ENCODE assay signal across 10 cellular contexts in the genomic region with DNA sequence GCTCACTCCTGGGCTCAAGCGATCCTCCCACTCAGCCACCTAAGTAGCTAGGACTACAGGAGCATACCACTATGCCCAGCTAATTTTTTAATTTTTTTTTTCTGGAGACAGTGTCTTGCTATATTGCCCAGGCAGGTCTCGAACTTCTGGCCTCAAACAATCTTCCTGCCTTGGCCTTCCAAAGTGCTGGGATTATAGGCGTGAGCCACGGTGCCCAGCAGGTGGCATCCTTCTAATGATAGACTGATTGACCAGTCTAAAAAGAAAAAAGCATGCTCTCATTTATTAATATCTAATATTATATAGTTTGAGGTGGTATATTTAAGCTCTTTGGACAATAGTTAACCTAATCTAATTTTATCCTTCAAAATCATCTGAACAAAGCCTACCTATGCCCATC.
DNase-seq lines count a peak whose midpoint lies in the region; ATAC-seq and TF ChIP-seq lines count a peak whose summit lies in the region.
"Had no signal": no experiment of that assay in that cellular context is flagged by ENCODE, and none has a peak within 500 bp of the region (broad histone marks: within the 10 kb centered on the region; RNA-seq: fewer than 3 reads in every experiment).

No MANE protein-coding gene starts in this region.

- H2AFZ ChIP-seq in MM.1S (ENCODE audit: low read length), result no peak overlapping the region

- H3K9me2 ChIP-seq in MM.1S (replicated peaks; ENCODE audit: insufficient read depth, low read length), result no peaks in the 10 kb centered on the region

- H3K4me2 ChIP-seq in MM.1S (ENCODE audit: low read depth, low read length), result no peak overlapping the region

- H3K4me1 Mint-ChIP-seq in activated naive CD4-positive, alpha-beta T cell treated with anti-CD3 and anti-CD28 coated beads for 36 hours (ENCODE audit: low read depth), result no peaks in the 10 kb centered on the region
- H3K4me1 Mint-ChIP-seq in activated naive CD4-positive, alpha-beta T cell treated with anti-CD3 and anti-CD28 coated beads, Interleukin-2, amount 10 ng/mL, durations not matched to agents 7 days and 5 days, result no peaks in the 10 kb centered on the region
- no peaks in the 10 kb centered on the region for H3K4me1 Mint-ChIP-seq in endothelial cell (ENCODE audit: unreplicated experiment)
- H3K4me1 Mint-ChIP-seq in stimulated activated naive B cell treated with anti-CD40 and anti-IgM and Interleukin-4, amounts not matched to agents 10 μg/mL and 1 μg/mL and 100 μg/mL, for 72 hours, result peaks cover 4 to 22% of the 10 kb centered on the region in 2 donors

- H3K27ac ChIP-seq in MM.1S (ENCODE audit: low read length), result no peak overlapping the region
- H3K27ac ChIP-seq: ovary had no signal

- no peak overlapping the region for H3K27ac Mint-ChIP-seq in activated naive CD4-positive, alpha-beta T cell treated with anti-CD3 and anti-CD28 coated beads for 36 hours
- no peak overlapping the region for H3K27ac Mint-ChIP-seq in activated naive CD4-positive, alpha-beta T cell treated with anti-CD3 and anti-CD28 coated beads, Interleukin-2, amount 10 ng/mL, durations not matched to agents 7 days and 5 days
- H3K27ac Mint-ChIP-seq in endothelial cell (ENCODE audit: unreplicated experiment), result no peak overlapping the region
- no peak overlapping the region for H3K27ac Mint-ChIP-seq in stimulated activated naive B cell treated with anti-CD40 and anti-IgM and Interleukin-4, amounts not matched to agents 10 μg/mL and 1 μg/mL and 100 μg/mL, for 72 hours
- H3K27ac Mint-ChIP-seq: CD8-positive, alpha-beta T cell had no signal

- no peaks in the 10 kb centered on the region for H3K9me3 ChIP-seq in MM.1S (replicated peaks; ENCODE audit: insufficient read depth, low read length)
- H3K9me3 ChIP-seq: ovary had no signal

- peak; percentile 52 for TF ChIP-seq CTCF in MM.1S (IDR thresholded peaks at IDR 0.05; ENCODE audit: low read length)
- TF ChIP-seq CTCF in endothelial cell (IDR thresholded peaks at IDR 0.05; ENCODE audit: unreplicated experiment), result peak; percentile 31

- H3K4me1 ChIP-seq in MM.1S (ENCODE audit: low read length), result no peaks in the 10 kb centered on the region

- no peaks in the 10 kb centered on the region for H3K27me3 Mint-ChIP-seq in activated naive CD4-positive, alpha-beta T cell treated with anti-CD3 and anti-CD28 coated beads for 36 hours (ENCODE audit: low read depth)
- no peaks in the 10 kb centered on the region for H3K27me3 Mint-ChIP-seq in activated naive CD4-positive, alpha-beta T cell treated with anti-CD3 and anti-CD28 coated beads, Interleukin-2, amount 10 ng/mL, durations not matched to agents 7 days and 5 days
- no peaks in the 10 kb centered on the region for H3K27me3 Mint-ChIP-seq in endothelial cell (ENCODE audit: unreplicated experiment)
- no peaks in the 10 kb centered on the region for H3K27me3 Mint-ChIP-seq in stimulated activated naive B cell treated with anti-CD40 and anti-IgM and Interleukin-4, amounts not matched to agents 10 μg/mL and 1 μg/mL and 100 μg/mL, for 72 hours

- peaks cover 11% of the 10 kb centered on the region for H3K36me3 Mint-ChIP-seq in activated naive CD4-positive, alpha-beta T cell treated with anti-CD3 and anti-CD28 coated beads for 36 hours (ENCODE audit: low read depth)
- H3K36me3 Mint-ChIP-seq in activated naive CD4-positive, alpha-beta T cell treated with anti-CD3 and anti-CD28 coated beads, Interleukin-2, amount 10 ng/mL, durations not matched to agents 7 days and 5 days, result no peaks in the 10 kb centered on the region
- no peaks in the 10 kb centered on the region for H3K36me3 Mint-ChIP-seq in endothelial cell (ENCODE audit: low read depth, unreplicated experiment)
- H3K36me3 Mint-ChIP-seq in stimulated activated naive B cell treated with anti-CD40 and anti-IgM and Interleukin-4, amounts not matched to agents 10 μg/mL and 1 μg/mL and 100 μg/mL, for 72 hours, result peaks cover 2 to 12% of the 10 kb centered on the region in 2 donors

- ATAC-seq in stimulated activated naive B cell treated with anti-CD40 and anti-IgM and Interleukin-4, amounts not matched to agents 10 μg/mL and 1 μg/mL and 100 μg/mL, for 72 hours (replicated peaks), result no peak
- ATAC-seq in HG02938 (IDR thresholded peaks at IDR 0.05; ENCODE audit: unreplicated experiment), result no peak
- ATAC-seq: CD8-positive, alpha-beta T cell had no signal

- H3K27me3 ChIP-seq in MM.1S (replicated peaks; ENCODE audit: insufficient read depth, low read length), result no peaks in the 10 kb centered on the region
- H3K27me3 ChIP-seq: ovary had no signal

- H3K4me3 Mint-ChIP-seq in activated naive CD4-positive, alpha-beta T cell treated with anti-CD3 and anti-CD28 coated beads for 36 hours, result no peak overlapping the region
- H3K4me3 Mint-ChIP-seq in activated naive CD4-positive, alpha-beta T cell treated with anti-CD3 and anti-CD28 coated beads, Interleukin-2, amount 10 ng/mL, durations not matched to agents 7 days and 5 days, result no peak overlapping the region
- H3K4me3 Mint-ChIP-seq in endothelial cell (ENCODE audit: unreplicated experiment), result no peak overlapping the region
- no peak overlapping the region for H3K4me3 Mint-ChIP-seq in stimulated activated naive B cell treated with anti-CD40 and anti-IgM and Interleukin-4, amounts not matched to agents 10 μg/mL and 1 μg/mL and 100 μg/mL, for 72 hours
- H3K4me3 Mint-ChIP-seq: CD8-positive, alpha-beta T cell had no signal

- H3K9me3 Mint-ChIP-seq in activated naive CD4-positive, alpha-beta T cell treated with anti-CD3 and anti-CD28 coated beads for 36 hours, result no peaks in the 10 kb centered on the region
- no peaks in the 10 kb centered on the region for H3K9me3 Mint-ChIP-seq in activated naive CD4-positive, alpha-beta T cell treated with anti-CD3 and anti-CD28 coated beads, Interleukin-2, amount 10 ng/mL, durations not matched to agents 7 days and 5 days
- no peaks in the 10 kb centered on the region for H3K9me3 Mint-ChIP-seq in endothelial cell (ENCODE audit: unreplicated experiment)
- peaks cover 0 to 1% of the 10 kb centered on the region in 2 donors for H3K9me3 Mint-ChIP-seq in stimulated activated naive B cell treated with anti-CD40 and anti-IgM and Interleukin-4, amounts not matched to agents 10 μg/mL and 1 μg/mL and 100 μg/mL, for 72 hours
- H3K9me3 Mint-ChIP-seq: CD8-positive, alpha-beta T cell had no signal

- H3K36me3 ChIP-seq in MM.1S (replicated peaks; ENCODE audit: insufficient read depth, low read length), result no peaks in the 10 kb centered on the region
- H3K36me3 ChIP-seq: ovary had no signal

- no peaks in the 10 kb centered on the region for H3K79me2 ChIP-seq in MM.1S (ENCODE audit: low read length)

- H3K9ac ChIP-seq in MM.1S (ENCODE audit: low read length), result no peak overlapping the region

- peak; percentile 51 for DNase-seq in activated naive CD4-positive, alpha-beta T cell treated with anti-CD3 and anti-CD28 coated beads for 36 hours
- no peak for DNase-seq in activated naive CD4-positive, alpha-beta T cell treated with anti-CD3 and anti-CD28 coated beads, Interleukin-2, amount 10 ng/mL, durations not matched to agents 7 days and 5 days
- DNase-seq in MM.1S (peak; percentile 42), endothelial cell (ENCODE audit: low spot score) (no peak), SK-N-DZ (ENCODE audit: low spot score) (no peak), NCI-H226 (no peak)
- DNase-seq in stimulated activated naive B cell treated with anti-CD40 and anti-IgM and Interleukin-4, amounts not matched to agents 10 μg/mL and 1 μg/mL and 100 μg/mL, for 72 hours, result peak; percentile 6
- DNase-seq: CD8-positive, alpha-beta T cell; ovary had no signal

- H4K20me1 ChIP-seq in MM.1S (ENCODE audit: insufficient read depth, low read length), result no peaks in the 10 kb centered on the region

- H3F3A ChIP-seq in MM.1S (ENCODE audit: insufficient read depth, low read length), result no peaks in the 10 kb centered on the region

- CTCF ChIA-PET in activated naive CD4-positive, alpha-beta T cell treated with anti-CD3 and anti-CD28 coated beads for 36 hours (lab: Charles Lee), result interaction anchor here (0.7 to 3.4 kb wide), 13 partner anchors 10 to 396 kb away, joined by 3 to 17 read pairs (median 5); no protein-coding TSS in a partner anchor
- CTCF ChIA-PET in activated naive CD4-positive, alpha-beta T cell treated with anti-CD3 and anti-CD28 coated beads, Interleukin-2, amount 10 ng/mL, durations not matched to agents 7 days and 5 days (lab: Charles Lee), result interaction anchor here (0.6 to 2.9 kb wide), 5 partner anchors 12 to 425 kb away, joined by 3 to 15 read pairs (median 3); no protein-coding TSS in a partner anchor

- H3K4me3 ChIP-seq in MM.1S (ENCODE audit: low read length), result no peak overlapping the region
- H3K4me3 ChIP-seq: ovary had no signal

- intact Hi-C loops in activated naive CD4-positive, alpha-beta T cell treated with anti-CD3 and anti-CD28 coated beads for 36 hours (cut with micrococcal nuclease), result loop anchor here (1.0 to 5.0 kb wide), 2 partner anchors 108 to 392 kb away; no protein-coding TSS in a partner anchor

Comparison
In these comparisons a context has a peak if more than half of its experiments do, and no peak if none do; other contexts are left out.
1. DNase-seq: peak in activated naive CD4-positive, alpha-beta T cell treated with anti-CD3 and anti-CD28 coated beads for 36 hours (single experiment), MM.1S (single experiment) and stimulated activated naive B cell treated with anti-CD40 and anti-IgM and Interleukin-4, amounts not matched to agents 10 μg/mL and 1 μg/mL and 100 μg/mL, for 72 hours (single experiment); none in activated naive CD4-positive, alpha-beta T cell treated with anti-CD3 and anti-CD28 coated beads, Interleukin-2, amount 10 ng/mL, durations not matched to agents 7 days and 5 days (single experiment), endothelial cell (single experiment), SK-N-DZ (single experiment) and NCI-H226 (single experiment).